8 cellular contexts compared by ENCODE assay signal in genomic region chr11:120316880-120317688, GRCh38. TPM values are rescaled to one million over a fixed set of nuclear protein-coding genes. Genes with fewer than 3 reads are reported as not detected.
DNase-seq lines count a peak whose midpoint lies in the region; ATAC-seq and TF ChIP-seq lines count a peak whose summit lies in the region.

No MANE protein-coding gene starts in this region.

- peaks cover 52 to 74% (median 60%) of the 10 kb centered on the region in 3 donors for H3K27me3 Mint-ChIP-seq in CD14-positive monocyte (ENCODE audit: low read depth in 3 of 3)

- H3K27me3 ChIP-seq in adrenal gland, result no peaks in the 10 kb centered on the region
- no peaks in the 10 kb centered on the region for H3K27me3 ChIP-seq in right cardiac atrium (ENCODE audit: control insufficient read depth, insufficient read depth)

- ATAC-seq in right cardiac atrium, result peak; percentile 81 to 85
- ATAC-seq in GM21390 (IDR thresholded peaks at IDR 0.05; ENCODE audit: unreplicated experiment), result no peak
- ATAC-seq in GM19328 (IDR thresholded peaks at IDR 0.05; ENCODE audit: unreplicated experiment), result no peak

- H3K4me3 ChIP-seq in adrenal gland, result no peak overlapping the region
- no peak overlapping the region for H3K4me3 ChIP-seq in right cardiac atrium (ENCODE audit: low read length)

- peak; percentile 49 for DNase-seq in GM03348 (ENCODE audit: low spot score)
- DNase-seq in adrenal gland, result peak in 5 of 7 donors; percentile 39 to 76 (median 52)
- peak; percentile 72 to 86 (median 86) for DNase-seq in right cardiac atrium
- peak; percentile 34 for DNase-seq in renal cortical epithelial cell (ENCODE audit: low read depth)
- no peak for DNase-seq in GM10248 (ENCODE audit: extremely low spot score)
- no peak for DNase-seq in CD14-positive monocyte (ENCODE audit: low spot score)

- no peaks in the 10 kb centered on the region for H3K36me3 Mint-ChIP-seq in CD14-positive monocyte

- POLR2A ChIA-PET in GM10248 (lab: Yijun Ruan, JAX), result no interaction called here

- H3K4me1 Mint-ChIP-seq in CD14-positive monocyte, result no peaks in the 10 kb centered on the region

- peak overlapping the region in 1 of 2 donors; percentile 27 for H3K4me3 Mint-ChIP-seq in CD14-positive monocyte

- peaks cover 0 to 1% (median 0%) of the 10 kb centered on the region in 7 donors for H3K9me3 Mint-ChIP-seq in CD14-positive monocyte

- TF ChIP-seq CTCF in adrenal gland (IDR thresholded peaks at IDR 0.05), result no peak
- TF ChIP-seq CTCF in GM10248 (IDR thresholded peaks at IDR 0.05; ENCODE audit: control extremely low read depth, extremely low read depth, low read depth, missing control alignments), result no peak
- TF ChIP-seq CTCF in CD14-positive monocyte (IDR thresholded peaks at IDR 0.05), result no peak

- H3K4me1 ChIP-seq in adrenal gland (replicated peaks in 1 of 2), result peaks cover 0 to 12% of the 10 kb centered on the region in 2 donors
- H3K4me1 ChIP-seq in right cardiac atrium (ENCODE audit: control insufficient read depth, insufficient read depth, low read length), result peaks cover 17% of the 10 kb centered on the region

- peak overlapping the region in 1 of 7 donors; percentile 38 for H3K27ac Mint-ChIP-seq in CD14-positive monocyte

- intact Hi-C loops in adrenal gland (cut with DNase I), result no loop called here
- intact Hi-C loops in right cardiac atrium (cut with DNase I), result no loop called here
- intact Hi-C loops in CD14-positive monocyte (cut with micrococcal nuclease), result no loop called here

- WGBS in adrenal gland, 4 donors, result 25 to 38% (median 31%) methylated on average over 8 of the region's 8 CpGs
- 15% methylated on average over 8 of the region's 8 CpGs for WGBS in right cardiac atrium

- no peaks in the 10 kb centered on the region for H3K36me3 ChIP-seq in adrenal gland (replicated peaks in 1 of 2)

- H3K9me3 ChIP-seq in adrenal gland (replicated peaks in 1 of 3), result no peaks in the 10 kb centered on the region
- H3K9me3 ChIP-seq in right cardiac atrium (ENCODE audit: control insufficient read depth, low read length), result no peaks in the 10 kb centered on the region

- H3K27ac ChIP-seq in adrenal gland (peak overlapping the region in 2 of 5 donors; percentile 59 to 73), right cardiac atrium (ENCODE audit: low read length) (peak overlapping the region; percentile 75)

- TF ChIP-seq POLR2A in adrenal gland (IDR thresholded peaks at IDR 0.05), result no peak

- CTCF ChIA-PET in GM10248 (lab: Yijun Ruan, JAX), result interaction anchor here (1.2 to 6.3 kb wide), 4 partner anchors 14 to 86 kb away, joined by 3 to 97 read pairs (median 10); partner anchors contain the start of gene ARHGEF12

RNA-seq across cellular contexts. Expression of gene TLCD5, which starts 8.0 kb away (rescaled TPM):
- total RNA-seq in adrenal gland, result 10 to 100 TPM in 7 of 8 donors, 1 to 10 TPM in 1; 9.4 to 24.4 (median 15.4) TPM
- 10 to 100 TPM in 2 of 3 donors, 1 to 10 TPM in 1; 5.8 to 12.9 (median 11.1) TPM for polyA plus RNA-seq in adrenal gland
- 10 to 100 TPM; 15.7 to 21.3 (median 17.0) TPM for total RNA-seq in right cardiac atrium
- 7.5 TPM for polyA plus RNA-seq in right cardiac atrium
- total RNA-seq in renal cortical epithelial cell, result 3.8 and 19.0 TPM in 2 replicates
- polyA plus RNA-seq in CD14-positive monocyte, result not detected

RNA-seq across cellular contexts. Expression of gene ARHGEF12, which starts 19.1 kb away (rescaled TPM):
- total RNA-seq in adrenal gland (100 to 1,000 TPM in 5 of 8 donors, 10 to 100 TPM in 3; 86.0 to 125 (median 109) TPM), right cardiac atrium (100 to 1,000 TPM in 2 of 4 donors, 10 to 100 TPM in 2; 93.1 to 112 (median 97.3) TPM), renal cortical epithelial cell (72.9 and 224 TPM in 2 replicates)
- polyA plus RNA-seq in adrenal gland (10 to 100 TPM; 20.2 to 49.3 (median 24.5) TPM), right cardiac atrium (26.1 TPM), CD14-positive monocyte (under 1 TPM; 0.25 to 0.27 TPM)

Comparison
In these comparisons a context has a peak if more than half of its experiments do, and no peak if none do; other contexts are left out.
1. DNase-seq: peak in GM03348 (single experiment), adrenal gland (5 of 7), right cardiac atrium (3 of 3) and renal cortical epithelial cell (single experiment); none in GM10248 (single experiment) and CD14-positive monocyte (single experiment).
2. ATAC-seq: peak in right cardiac atrium (2 of 2); none in GM21390 (single experiment) and GM19328 (single experiment).